ENCODE assay signal across 12 cellular contexts in the genomic region with DNA sequence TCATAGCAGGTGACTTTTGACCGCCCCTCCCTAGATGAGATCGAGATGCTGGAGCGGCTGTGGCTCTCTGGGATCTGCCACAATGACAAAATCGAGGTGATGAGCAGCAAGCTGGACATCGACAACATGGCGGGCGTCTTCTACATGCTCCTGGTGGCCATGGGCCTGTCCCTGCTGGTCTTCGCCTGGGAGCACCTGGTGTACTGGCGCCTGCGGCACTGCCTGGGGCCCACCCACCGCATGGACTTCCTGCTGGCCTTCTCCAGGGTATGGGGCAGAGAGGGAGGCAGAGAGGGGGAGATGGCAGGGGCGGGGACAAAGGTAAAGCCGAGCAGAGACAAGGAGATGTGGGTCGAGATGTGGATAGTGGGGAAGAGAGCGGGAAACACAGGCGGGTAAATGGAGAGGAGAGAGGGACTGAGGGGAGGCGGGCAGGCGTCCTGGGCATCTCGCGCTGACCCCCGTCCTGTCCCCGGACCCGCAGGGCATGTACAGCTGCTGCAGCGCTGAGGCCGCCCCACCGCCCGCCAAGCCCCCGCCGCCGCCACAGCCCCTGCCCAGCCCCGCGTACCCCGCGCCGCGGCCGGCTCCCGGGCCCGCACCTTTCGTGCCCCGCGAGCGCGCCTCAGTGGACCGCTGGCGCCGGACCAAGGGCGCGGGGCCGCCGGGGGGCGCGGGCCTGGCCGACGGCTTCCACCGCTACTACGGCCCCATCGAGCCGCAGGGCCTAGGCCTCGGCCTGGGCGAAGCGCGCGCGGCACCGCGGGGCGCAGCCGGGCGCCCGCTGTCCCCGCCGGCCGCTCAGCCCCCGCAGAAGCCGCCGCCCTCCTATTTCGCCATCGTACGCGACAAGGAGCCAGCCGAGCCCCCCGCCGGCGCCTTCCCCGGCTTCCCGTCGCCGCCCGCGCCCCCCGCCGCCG. TPM values are rescaled to one million over a fixed set of nuclear protein-coding genes. Genes with fewer than 3 reads are reported as not detected.
DNase-seq lines count a peak whose midpoint lies in the region; ATAC-seq and TF ChIP-seq lines count a peak whose summit lies in the region.
"Had no signal": no experiment of that assay in that cellular context is flagged by ENCODE, and none has a peak within 500 bp of the region (broad histone marks: within the 10 kb centered on the region; RNA-seq: fewer than 3 reads in every experiment).

No MANE protein-coding gene starts in this region.

- no peak overlapping the region for H3K4me3 Mint-ChIP-seq in activated CD4-positive, alpha-beta T cell treated with anti-CD3 and anti-CD28 coated beads, Interleukin-2, amount 10 ng/mL, durations not matched to agents 7 days and 5 days
- H3K4me3 Mint-ChIP-seq in activated naive CD8-positive, alpha-beta T cell treated with anti-CD3 and anti-CD28 coated beads, Interleukin-2, amount 10 ng/mL, durations not matched to agents 7 days and 5 days = peak overlapping the region; percentile 44
- H3K4me3 Mint-ChIP-seq in natural killer cell treated with Interleukin-12 subunit alpha and Interleukin-12 subunit beta and Interleukin-15 and Interleukin-18, amount 100 ng/mL, for 72 hours = peak overlapping the region; percentile 30
- no peak overlapping the region for H3K4me3 Mint-ChIP-seq in activated CD4-positive, alpha-beta memory T cell treated with anti-CD3 and anti-CD28 coated beads for 36 hours

- no peak for TF ChIP-seq CTCF in GM10266 (IDR thresholded peaks at IDR 0.05; ENCODE audit: control insufficient read depth, insufficient read depth, low read depth, missing control alignments)

- ATAC-seq in activated naive CD8-positive, alpha-beta T cell treated with anti-CD3 and anti-CD28 coated beads, Interleukin-2, amount 10 ng/mL, durations not matched to agents 7 days and 5 days (ENCODE audit: low read depth) = no peak
- ATAC-seq in natural killer cell treated with Interleukin-12 subunit alpha and Interleukin-12 subunit beta and Interleukin-15 and Interleukin-18, amount 100 ng/mL, for 72 hours = no peak

- peaks cover 27% of the 10 kb centered on the region for H3K27me3 Mint-ChIP-seq in activated CD4-positive, alpha-beta T cell treated with anti-CD3 and anti-CD28 coated beads, Interleukin-2, amount 10 ng/mL, durations not matched to agents 7 days and 5 days
- H3K27me3 Mint-ChIP-seq in activated naive CD8-positive, alpha-beta T cell treated with anti-CD3 and anti-CD28 coated beads, Interleukin-2, amount 10 ng/mL, durations not matched to agents 7 days and 5 days = peaks cover 26% of the 10 kb centered on the region
- peaks cover 20 to 22% of the 10 kb centered on the region in 2 donors for H3K27me3 Mint-ChIP-seq in natural killer cell treated with Interleukin-12 subunit alpha and Interleukin-12 subunit beta and Interleukin-15 and Interleukin-18, amount 100 ng/mL, for 72 hours
- H3K27me3 Mint-ChIP-seq in activated CD4-positive, alpha-beta memory T cell treated with anti-CD3 and anti-CD28 coated beads for 36 hours = peaks cover 21% of the 10 kb centered on the region

- CTCF ChIA-PET in activated CD4-positive, alpha-beta T cell treated with anti-CD3 and anti-CD28 coated beads, Interleukin-2, amount 10 ng/mL, durations not matched to agents 7 days and 5 days (lab: Charles Lee) = no interaction called here
- CTCF ChIA-PET in activated CD4-positive, alpha-beta memory T cell treated with anti-CD3 and anti-CD28 coated beads for 36 hours (lab: Charles Lee) = interaction anchor here (1.1 kb wide), 1 partner anchor 91 kb away, joined by 4 read pairs; no protein-coding TSS in a partner anchor

- POLR2A ChIA-PET in activated CD4-positive, alpha-beta T cell treated with anti-CD3 and anti-CD28 coated beads, Interleukin-2, amount 10 ng/mL, durations not matched to agents 7 days and 5 days (lab: Charles Lee) = no interaction called here
- POLR2A ChIA-PET in activated naive CD8-positive, alpha-beta T cell treated with anti-CD3 and anti-CD28 coated beads, Interleukin-2, amount 10 ng/mL, durations not matched to agents 7 days and 5 days (lab: Charles Lee) = no interaction called here
- POLR2A ChIA-PET in activated CD4-positive, alpha-beta memory T cell treated with anti-CD3 and anti-CD28 coated beads for 36 hours (lab: Charles Lee) = no interaction called here

- H3K4me1 Mint-ChIP-seq in activated CD4-positive, alpha-beta T cell treated with anti-CD3 and anti-CD28 coated beads, Interleukin-2, amount 10 ng/mL, durations not matched to agents 7 days and 5 days = peaks cover 25% of the 10 kb centered on the region
- peaks cover 17% of the 10 kb centered on the region for H3K4me1 Mint-ChIP-seq in activated naive CD8-positive, alpha-beta T cell treated with anti-CD3 and anti-CD28 coated beads, Interleukin-2, amount 10 ng/mL, durations not matched to agents 7 days and 5 days
- H3K4me1 Mint-ChIP-seq in natural killer cell treated with Interleukin-12 subunit alpha and Interleukin-12 subunit beta and Interleukin-15 and Interleukin-18, amount 100 ng/mL, for 72 hours (ENCODE audit: low read depth in 2 of 2) = peaks cover 13 to 23% of the 10 kb centered on the region in 2 donors
- peaks cover 19% of the 10 kb centered on the region for H3K4me1 Mint-ChIP-seq in activated CD4-positive, alpha-beta memory T cell treated with anti-CD3 and anti-CD28 coated beads for 36 hours (ENCODE audit: low read depth)

- no peaks in the 10 kb centered on the region for H3K9me3 Mint-ChIP-seq in activated CD4-positive, alpha-beta T cell treated with anti-CD3 and anti-CD28 coated beads, Interleukin-2, amount 10 ng/mL, durations not matched to agents 7 days and 5 days
- H3K9me3 Mint-ChIP-seq in activated naive CD8-positive, alpha-beta T cell treated with anti-CD3 and anti-CD28 coated beads, Interleukin-2, amount 10 ng/mL, durations not matched to agents 7 days and 5 days = no peaks in the 10 kb centered on the region
- no peaks in the 10 kb centered on the region for H3K9me3 Mint-ChIP-seq in natural killer cell treated with Interleukin-12 subunit alpha and Interleukin-12 subunit beta and Interleukin-15 and Interleukin-18, amount 100 ng/mL, for 72 hours
- H3K9me3 Mint-ChIP-seq in activated CD4-positive, alpha-beta memory T cell treated with anti-CD3 and anti-CD28 coated beads for 36 hours = no peaks in the 10 kb centered on the region

- H3K36me3 Mint-ChIP-seq in activated CD4-positive, alpha-beta T cell treated with anti-CD3 and anti-CD28 coated beads, Interleukin-2, amount 10 ng/mL, durations not matched to agents 7 days and 5 days (ENCODE audit: low read depth) = peaks cover 13% of the 10 kb centered on the region
- peaks cover 2% of the 10 kb centered on the region for H3K36me3 Mint-ChIP-seq in activated naive CD8-positive, alpha-beta T cell treated with anti-CD3 and anti-CD28 coated beads, Interleukin-2, amount 10 ng/mL, durations not matched to agents 7 days and 5 days
- H3K36me3 Mint-ChIP-seq in natural killer cell treated with Interleukin-12 subunit alpha and Interleukin-12 subunit beta and Interleukin-15 and Interleukin-18, amount 100 ng/mL, for 72 hours = peaks cover under 1% of the 10 kb centered on the region
- H3K36me3 Mint-ChIP-seq in activated CD4-positive, alpha-beta memory T cell treated with anti-CD3 and anti-CD28 coated beads for 36 hours = peaks cover 3% of the 10 kb centered on the region

- peak overlapping the region; percentile 72 for H3K27ac Mint-ChIP-seq in activated CD4-positive, alpha-beta T cell treated with anti-CD3 and anti-CD28 coated beads, Interleukin-2, amount 10 ng/mL, durations not matched to agents 7 days and 5 days
- no peak overlapping the region for H3K27ac Mint-ChIP-seq in activated naive CD8-positive, alpha-beta T cell treated with anti-CD3 and anti-CD28 coated beads, Interleukin-2, amount 10 ng/mL, durations not matched to agents 7 days and 5 days
- H3K27ac Mint-ChIP-seq in natural killer cell treated with Interleukin-12 subunit alpha and Interleukin-12 subunit beta and Interleukin-15 and Interleukin-18, amount 100 ng/mL, for 72 hours = no peak overlapping the region
- no peak overlapping the region for H3K27ac Mint-ChIP-seq in activated CD4-positive, alpha-beta memory T cell treated with anti-CD3 and anti-CD28 coated beads for 36 hours

- no peak for DNase-seq in activated CD4-positive, alpha-beta T cell treated with anti-CD3 and anti-CD28 coated beads, Interleukin-2, amount 10 ng/mL, durations not matched to agents 7 days and 5 days
- DNase-seq in activated CD4-positive, alpha-beta T cell treated with anti-CD3 and anti-CD28 coated beads, Interleukin-2, amount 50 U/mL, for 1 hour = no peak
- DNase-seq in GM10266 (ENCODE audit: extremely low spot score) (peak; percentile 24), NCI-H524 (lab: John Stamatoyannopoulos, UW) (no peak)
- DNase-seq in activated naive CD8-positive, alpha-beta T cell treated with anti-CD3 and anti-CD28 coated beads, Interleukin-2, amount 10 ng/mL, durations not matched to agents 7 days and 5 days = no peak
- DNase-seq in natural killer cell treated with Interleukin-12 subunit alpha and Interleukin-12 subunit beta and Interleukin-15 and Interleukin-18, amount 100 ng/mL, for 72 hours (ENCODE audit: low spot score) = no peak
- DNase-seq in activated CD4-positive, alpha-beta memory T cell treated with anti-CD3 and anti-CD28 coated beads for 36 hours = no peak
- no peak for DNase-seq in activated CD4-positive, CD25-positive, alpha-beta regulatory T cell treated with anti-CD3 and anti-CD28 coated beads, Interleukin-2, amount 50 U/mL, for 72 hours
- DNase-seq: COR-L47, mesenchymal stem cell, NCI-H510A treated with DMSO at 0.1 percent for 48 hours, SHP77 treated with DMSO at 0.1 percent for 48 hours had no signal

- intact Hi-C loops in activated CD4-positive, alpha-beta memory T cell treated with anti-CD3 and anti-CD28 coated beads for 36 hours (cut with micrococcal nuclease) = no loop called here

RNA-seq across cellular contexts. Expression of a gene that starts 3.4 kb away (rescaled TPM):
- 10 to 100 TPM; 31.0 to 35.2 TPM for total RNA-seq in activated CD4-positive, alpha-beta T cell treated with anti-CD3 and anti-CD28 coated beads, Interleukin-2, amount 10 ng/mL, durations not matched to agents 7 days and 5 days
- total RNA-seq in activated naive CD8-positive, alpha-beta T cell treated with anti-CD3 and anti-CD28 coated beads, Interleukin-2, amount 10 ng/mL, durations not matched to agents 7 days and 5 days = 10 to 100 TPM; 31.3 to 36.0 TPM
- total RNA-seq in natural killer cell treated with Interleukin-12 subunit alpha and Interleukin-12 subunit beta and Interleukin-15 and Interleukin-18, amount 100 ng/mL, for 72 hours = 100 to 1,000 TPM in 1 of 2 donors, 10 to 100 TPM in 1; 60.6 to 104 TPM
- 10 to 100 TPM; 38.8 to 45.3 TPM for total RNA-seq in activated CD4-positive, alpha-beta memory T cell treated with anti-CD3 and anti-CD28 coated beads for 36 hours

RNA-seq across cellular contexts. Expression of a gene that starts 13.0 kb away (rescaled TPM):
- total RNA-seq in activated CD4-positive, alpha-beta T cell treated with anti-CD3 and anti-CD28 coated beads, Interleukin-2, amount 10 ng/mL, durations not matched to agents 7 days and 5 days = 1 to 10 TPM in 1 of 2 experiments, under 1 TPM in 1; 0.87 to 1.0 TPM
- 1 to 10 TPM; 1.4 TPM for total RNA-seq in activated naive CD8-positive, alpha-beta T cell treated with anti-CD3 and anti-CD28 coated beads, Interleukin-2, amount 10 ng/mL, durations not matched to agents 7 days and 5 days
- total RNA-seq in natural killer cell treated with Interleukin-12 subunit alpha and Interleukin-12 subunit beta and Interleukin-15 and Interleukin-18, amount 100 ng/mL, for 72 hours = 1 to 10 TPM; 2.1 to 4.6 TPM
- 1 to 10 TPM; 1.2 TPM for total RNA-seq in activated CD4-positive, alpha-beta memory T cell treated with anti-CD3 and anti-CD28 coated beads for 36 hours

RNA-seq across cellular contexts. Expression of a gene that starts 26.8 kb away (rescaled TPM):
- total RNA-seq in activated CD4-positive, alpha-beta T cell treated with anti-CD3 and anti-CD28 coated beads, Interleukin-2, amount 10 ng/mL, durations not matched to agents 7 days and 5 days = 10 to 100 TPM; 43.2 to 50.7 TPM
- total RNA-seq in activated naive CD8-positive, alpha-beta T cell treated with anti-CD3 and anti-CD28 coated beads, Interleukin-2, amount 10 ng/mL, durations not matched to agents 7 days and 5 days = 10 to 100 TPM; 57.6 to 59.1 TPM
- 10 to 100 TPM; 66.4 to 66.9 TPM for total RNA-seq in natural killer cell treated with Interleukin-12 subunit alpha and Interleukin-12 subunit beta and Interleukin-15 and Interleukin-18, amount 100 ng/mL, for 72 hours
- 10 to 100 TPM; 31.5 to 33.6 TPM for total RNA-seq in activated CD4-positive, alpha-beta memory T cell treated with anti-CD3 and anti-CD28 coated beads for 36 hours

RNA-seq across cellular contexts. Expression of a gene that starts 48.9 kb away (rescaled TPM):
- under 1 TPM; 0.04 to 0.20 TPM for total RNA-seq in activated CD4-positive, alpha-beta T cell treated with anti-CD3 and anti-CD28 coated beads, Interleukin-2, amount 10 ng/mL, durations not matched to agents 7 days and 5 days
- under 1 TPM; 0.14 to 0.17 TPM for total RNA-seq in activated naive CD8-positive, alpha-beta T cell treated with anti-CD3 and anti-CD28 coated beads, Interleukin-2, amount 10 ng/mL, durations not matched to agents 7 days and 5 days
- under 1 TPM; 0.14 to 0.42 TPM for total RNA-seq in natural killer cell treated with Interleukin-12 subunit alpha and Interleukin-12 subunit beta and Interleukin-15 and Interleukin-18, amount 100 ng/mL, for 72 hours
- under 1 TPM; 0.07 TPM for total RNA-seq in activated CD4-positive, alpha-beta memory T cell treated with anti-CD3 and anti-CD28 coated beads for 36 hours

RNA-seq across cellular contexts. Expression of a gene that starts 51.0 kb away (rescaled TPM):
- 10 to 100 TPM; 69.6 to 81.6 TPM for total RNA-seq in activated CD4-positive, alpha-beta T cell treated with anti-CD3 and anti-CD28 coated beads, Interleukin-2, amount 10 ng/mL, durations not matched to agents 7 days and 5 days
- 10 to 100 TPM; 75.8 to 75.9 TPM for total RNA-seq in activated naive CD8-positive, alpha-beta T cell treated with anti-CD3 and anti-CD28 coated beads, Interleukin-2, amount 10 ng/mL, durations not matched to agents 7 days and 5 days
- total RNA-seq in natural killer cell treated with Interleukin-12 subunit alpha and Interleukin-12 subunit beta and Interleukin-15 and Interleukin-18, amount 100 ng/mL, for 72 hours = 10 to 100 TPM; 64.4 to 80.9 TPM
- 10 to 100 TPM; 82.9 to 88.1 TPM for total RNA-seq in activated CD4-positive, alpha-beta memory T cell treated with anti-CD3 and anti-CD28 coated beads for 36 hours

Comparison
In these comparisons a context has a peak if more than half of its experiments do, and no peak if none do; other contexts are left out.
1. H3K4me3 Mint-ChIP-seq: peak in activated naive CD8-positive, alpha-beta T cell treated with anti-CD3 and anti-CD28 coated beads, Interleukin-2, amount 10 ng/mL, durations not matched to agents 7 days and 5 days (single experiment) and natural killer cell treated with Interleukin-12 subunit alpha and Interleukin-12 subunit beta and Interleukin-15 and Interleukin-18, amount 100 ng/mL, for 72 hours (single experiment); none in activated CD4-positive, alpha-beta T cell treated with anti-CD3 and anti-CD28 coated beads, Interleukin-2, amount 10 ng/mL, durations not matched to agents 7 days and 5 days (single experiment) and activated CD4-positive, alpha-beta memory T cell treated with anti-CD3 and anti-CD28 coated beads for 36 hours (single experiment).